8 cellular contexts compared by ENCODE assay signal in genomic region chr12:50924131-50924438, GRCh38. TPM values are rescaled to one million over a fixed set of nuclear protein-coding genes. Genes with fewer than 3 reads are reported as not detected.
A peak's percentile ranks its signal among the peaks of the same experiment; 100 is the strongest.
DNase-seq lines count a peak whose midpoint lies in the region; ATAC-seq, FAIRE-seq and TF ChIP-seq lines count a peak whose summit lies in the region.

No MANE protein-coding gene starts in this region.

- H3K9ac ChIP-seq in astrocyte (ENCODE audit: low read length), result peak overlapping the region; percentile 63

- H3K27ac ChIP-seq in astrocyte (ENCODE audit: low read depth, low read length) (no peak overlapping the region), lower lobe of right lung (peak overlapping the region; percentile 83), uterus (peak overlapping the region; percentile 85 to 95)

- H3K4me1 Mint-ChIP-seq in activated T-cell treated with anti-CD3 and anti-CD28 coated beads, Interleukin-2, amount 50 U/mL, for 4 hours (ENCODE audit: low read depth), result peaks cover 27% of the 10 kb centered on the region
- H3K4me1 Mint-ChIP-seq in astrocyte (ENCODE audit: low read depth, unreplicated experiment), result peaks cover 10% of the 10 kb centered on the region

- no peak for DNase-seq in activated T-cell treated with anti-CD3 and anti-CD28 coated beads, Interleukin-2, amount 50 U/mL, for 4 hours
- DNase-seq in activated T-cell treated with anti-CD3 and anti-CD28 coated beads for 4 hours (no peak), astrocyte (ENCODE audit: low read depth) (peak; percentile 17), lower lobe of right lung (no peak), uterus (no peak), GOT3 (lab: John Stamatoyannopoulos, UW) (no peak)

- ATAC-seq in activated T-cell treated with anti-CD3 and anti-CD28 coated beads, Interleukin-2, amount 50 U/mL, for 4 hours, result no peak
- peak in 1 of 2 donors; percentile 9 for ATAC-seq in lower lobe of right lung
- no peak for ATAC-seq in GM19328 (IDR thresholded peaks at IDR 0.05; ENCODE audit: unreplicated experiment)
- ATAC-seq in GM21619 (IDR thresholded peaks at IDR 0.05; ENCODE audit: unreplicated experiment), result no peak

- peak overlapping the region; percentile 82 for H3K4me2 ChIP-seq in astrocyte (ENCODE audit: low read length)

- no peaks in the 10 kb centered on the region for H4K20me1 ChIP-seq in astrocyte (ENCODE audit: insufficient read depth, low read length)

- no peaks in the 10 kb centered on the region for H3K9me3 Mint-ChIP-seq in activated T-cell treated with anti-CD3 and anti-CD28 coated beads, Interleukin-2, amount 50 U/mL, for 4 hours
- H3K9me3 Mint-ChIP-seq in astrocyte (ENCODE audit: unreplicated experiment), result no peaks in the 10 kb centered on the region

- intact Hi-C loops in lower lobe of right lung (cut with DNase I) (no loop called here), uterus (cut with DNase I; ENCODE audit: low total_unique reads) (no loop called here)

- peak overlapping the region; percentile 49 for H3K4me3 Mint-ChIP-seq in activated T-cell treated with anti-CD3 and anti-CD28 coated beads, Interleukin-2, amount 50 U/mL, for 4 hours
- peak overlapping the region; percentile 20 for H3K4me3 Mint-ChIP-seq in astrocyte (ENCODE audit: unreplicated experiment)

- peak overlapping the region; percentile 77 for H2AFZ ChIP-seq in astrocyte (ENCODE audit: low read depth, low read length)

- no peaks in the 10 kb centered on the region for H3K79me2 ChIP-seq in astrocyte (ENCODE audit: insufficient read depth, low read length)

- FAIRE-seq in astrocyte (lab: Jason Lieb, UNC), result no peak

- H3K9me3 ChIP-seq in astrocyte (ENCODE audit: insufficient read depth, low read depth, low read length) (no peaks in the 10 kb centered on the region), lower lobe of right lung (no peaks in the 10 kb centered on the region), uterus (no peaks in the 10 kb centered on the region)

- no peaks in the 10 kb centered on the region for H3K27me3 Mint-ChIP-seq in activated T-cell treated with anti-CD3 and anti-CD28 coated beads, Interleukin-2, amount 50 U/mL, for 4 hours (ENCODE audit: low read depth)
- H3K27me3 Mint-ChIP-seq in astrocyte (ENCODE audit: low read depth, unreplicated experiment), result no peaks in the 10 kb centered on the region

- H3K36me3 ChIP-seq in astrocyte (ENCODE audit: insufficient read depth, low read length) (no peaks in the 10 kb centered on the region), lower lobe of right lung (no peaks in the 10 kb centered on the region), uterus (no peaks in the 10 kb centered on the region)

- H3K27ac Mint-ChIP-seq in astrocyte (ENCODE audit: unreplicated experiment), result peak overlapping the region; percentile 20

- TF ChIP-seq CTCF in astrocyte (IDR thresholded peaks at IDR 0.05; ENCODE audit: insufficient read depth, low read depth, low read length) (no peak), lower lobe of right lung (IDR thresholded peaks at IDR 0.05) (no peak), uterus (IDR thresholded peaks at IDR 0.05) (no peak)

- H3K4me3 ChIP-seq in astrocyte (ENCODE audit: insufficient read depth, low read depth, low read length) (peak overlapping the region; percentile 59), lower lobe of right lung (peak overlapping the region; percentile 84), uterus (peak overlapping the region; percentile 66 to 91)

- no peak for TF ChIP-seq POLR2A in uterus (IDR thresholded peaks at IDR 0.05)

- H3K4me1 ChIP-seq in astrocyte (ENCODE audit: insufficient read depth, low read length), result peaks cover 13% of the 10 kb centered on the region
- H3K4me1 ChIP-seq in lower lobe of right lung, result peaks cover 39% of the 10 kb centered on the region
- peaks cover 0 to 4% of the 10 kb centered on the region in 2 donors for H3K4me1 ChIP-seq in uterus

- H3K36me3 Mint-ChIP-seq in activated T-cell treated with anti-CD3 and anti-CD28 coated beads, Interleukin-2, amount 50 U/mL, for 4 hours (ENCODE audit: insufficient read depth), result no peaks in the 10 kb centered on the region
- no peaks in the 10 kb centered on the region for H3K36me3 Mint-ChIP-seq in astrocyte (ENCODE audit: low read depth, unreplicated experiment)

- H3K27me3 ChIP-seq in astrocyte (ENCODE audit: insufficient read depth, low read length) (peaks cover 2% of the 10 kb centered on the region), lower lobe of right lung (ENCODE audit: low read depth) (no peaks in the 10 kb centered on the region), uterus (no peaks in the 10 kb centered on the region)

RNA-seq across cellular contexts. Expression of gene HIGD1C, which starts 28.3 kb away (rescaled TPM):
- total RNA-seq in activated T-cell treated with anti-CD3 and anti-CD28 coated beads, Interleukin-2, amount 50 U/mL, for 4 hours, result not detected
- total RNA-seq in astrocyte (not detected in 2 replicates), lower lobe of right lung (not detected), uterus (not detected)
